21 cellular contexts compared by ENCODE assay signal in genomic region chr5:115325291-115326019, GRCh38.
"Had no signal": no experiment of that assay in that cellular context is flagged by ENCODE, and none has a peak within 500 bp of the region (broad histone marks: within the 10 kb centered on the region; RNA-seq: fewer than 3 reads in every experiment).

No MANE protein-coding gene starts in this region.

- DNase-seq: activated gamma-delta T cell treated with Interleukin-2 at 50 U/mL for 16 hours; activated T-cell treated with anti-CD3 and anti-CD28 coated beads, Interleukin-2, amount 50 U/mL, for 1 hour; aorta; colonic mucosa; dorsolateral prefrontal cortex; effector memory CD8-positive, alpha-beta T cell; esophagus squamous epithelium; head of caudate nucleus; nucleus accumbens; sigmoid colon; SJCRH30; spleen; stimulated activated CD4-positive, alpha-beta T cell treated with anti-CD3 and anti-CD28 coated beads, Interleukin-4, amount 100 ng/mL, for 4 hours; stimulated activated naive CD8-positive, alpha-beta T cell treated with anti-CD3 and anti-CD28 coated beads, Interleukin-15, Interleukin-2, amounts not matched to agents 100 U/mL and 50 U/mL, for 24 hours; T-cell; thyroid gland; upper lobe of right lung had no signal

- H3K27me3 ChIP-seq: colonic mucosa, dorsolateral prefrontal cortex, esophagus squamous epithelium, sigmoid colon, SJCRH30, thyroid gland, upper lobe of right lung had no signal

- H3K4me1 ChIP-seq: colonic mucosa, esophagus squamous epithelium, spleen, thyroid gland, upper lobe of right lung had no signal

- ATAC-seq: effector memory CD8-positive, alpha-beta T cell; stimulated activated naive CD8-positive, alpha-beta T cell treated with anti-CD3 and anti-CD28 coated beads, Interleukin-15, Interleukin-2, amounts not matched to agents 100 U/mL and 50 U/mL, for 24 hours; T-cell; upper lobe of right lung; WTC11 had no signal

- H3K36me3 ChIP-seq: colonic mucosa, esophagus squamous epithelium, sigmoid colon, SJCRH30, spleen, thyroid gland, upper lobe of right lung had no signal

- H3K27ac ChIP-seq: colonic mucosa, dorsolateral prefrontal cortex, sigmoid colon, SJCRH30, spleen, thyroid gland, upper lobe of right lung had no signal

- H3K9me3 ChIP-seq: colonic mucosa, esophagus squamous epithelium, sigmoid colon, SJCRH30, spleen, thyroid gland, upper lobe of right lung had no signal

- FAIRE-seq: frontal cortex, keratinocyte, TTC549 had no signal

- H3K4me3 ChIP-seq: colonic mucosa, dorsolateral prefrontal cortex, esophagus squamous epithelium, sigmoid colon, SJCRH30, spleen, thyroid gland, upper lobe of right lung had no signal
